10 cellular contexts compared by ENCODE assay signal in the genomic region with DNA sequence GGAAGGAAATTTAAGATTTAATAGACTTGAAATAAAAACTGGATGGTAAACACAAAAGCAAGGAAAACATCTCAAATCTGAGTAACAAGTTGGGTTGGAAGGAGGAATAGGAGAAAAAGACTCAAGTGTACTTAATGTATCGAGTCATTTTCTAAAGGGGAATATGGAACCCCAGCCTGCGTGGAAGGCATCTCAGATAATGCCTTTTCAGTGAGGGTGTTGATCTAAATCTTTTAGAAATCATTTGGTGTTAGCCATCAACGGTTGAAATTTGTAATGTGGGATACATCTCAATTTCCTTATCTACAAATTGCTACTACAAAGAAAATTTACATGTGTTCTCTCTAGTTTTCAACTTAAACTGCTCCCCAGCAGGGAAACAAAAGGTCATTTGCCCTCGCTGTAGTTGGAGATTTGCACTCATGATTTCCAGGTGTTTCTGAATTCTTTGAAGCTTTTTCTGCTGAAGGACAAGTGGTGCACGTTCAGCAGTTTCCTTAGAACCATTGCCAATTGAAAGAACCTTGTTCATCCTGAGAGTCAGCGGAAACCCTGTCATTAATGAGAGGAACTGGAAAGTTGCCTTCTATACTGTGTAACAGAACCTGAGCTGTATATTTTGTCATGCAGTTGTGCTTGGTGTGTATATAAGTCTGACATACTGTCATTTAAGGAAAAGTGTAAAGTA. TPM values are rescaled to one million over a fixed set of nuclear protein-coding genes. Genes with fewer than 3 reads are reported as not detected.
DNase-seq lines count a peak whose midpoint lies in the region; ATAC-seq and TF ChIP-seq lines count a peak whose summit lies in the region.
"Had no signal": no experiment of that assay in that cellular context is flagged by ENCODE, and none has a peak within 500 bp of the region (broad histone marks: within the 10 kb centered on the region; RNA-seq: fewer than 3 reads in every experiment).

No MANE protein-coding gene starts in this region.

- peaks cover 34% of the 10 kb centered on the region for H3K4me1 ChIP-seq in CD4-positive, alpha-beta memory T cell (ENCODE audit: insufficient read depth, low read length)

- peaks cover 20 to 46% (median 32%) of the 10 kb centered on the region in 4 donors for H3K4me1 Mint-ChIP-seq in CD4-positive, alpha-beta memory T cell
- peaks cover 34 to 35% of the 10 kb centered on the region in 2 donors for H3K4me1 Mint-ChIP-seq in natural killer cell

- H3K27ac Mint-ChIP-seq in CD4-positive, alpha-beta memory T cell = peak overlapping the region in 6 of 7 donors; percentile 42 to 99 (median 96)
- H3K27ac Mint-ChIP-seq in natural killer cell = peak overlapping the region; percentile 81 to 86

- no peak for ATAC-seq in natural killer cell

- intact Hi-C loops in CD4-positive, alpha-beta memory T cell (cut with micrococcal nuclease) = no loop called here
- intact Hi-C loops in natural killer cell (cut with micrococcal nuclease) = loop anchor here (2.0 kb wide), 1 partner anchor 55 kb away; no protein-coding TSS in a partner anchor

- H3K36me3 ChIP-seq in CD4-positive, alpha-beta memory T cell (ENCODE audit: insufficient read depth, low read length) = peaks cover 50% of the 10 kb centered on the region

- no peaks in the 10 kb centered on the region for H3K27me3 Mint-ChIP-seq in CD4-positive, alpha-beta memory T cell
- H3K27me3 Mint-ChIP-seq in natural killer cell (ENCODE audit: low read depth in 2 of 2) = no peaks in the 10 kb centered on the region

- peaks cover 40 to 62% of the 10 kb centered on the region in 2 donors for H3K36me3 Mint-ChIP-seq in CD4-positive, alpha-beta memory T cell
- H3K36me3 Mint-ChIP-seq in natural killer cell = peaks cover 25% of the 10 kb centered on the region

- CTCF ChIA-PET in CD4-positive, alpha-beta memory T cell (lab: Charles Lee; ENCODE audit: partially characterized antibody) = interaction anchor here (1.2 to 2.4 kb wide), 2 partner anchors 54 to 133 kb away, joined by 3 to 6 read pairs; a partner anchor contains a TSS

- no peaks in the 10 kb centered on the region for H3K9me3 ChIP-seq in CD4-positive, alpha-beta memory T cell (ENCODE audit: control insufficient read depth in 1 of 2, low read length in 2 of 2)

- TF ChIP-seq CTCF in LNCaP clone FGC (IDR thresholded peaks at IDR 0.05; ENCODE audit: control insufficient read depth, extremely low read depth, insufficient read depth) (no peak), cardiac fibroblast (IDR thresholded peaks at IDR 0.05; ENCODE audit: low read depth, low read length) (no peak), natural killer cell (IDR thresholded peaks at IDR 0.05) (no peak)

- H3K27me3 ChIP-seq in CD4-positive, alpha-beta memory T cell (ENCODE audit: insufficient read depth, low read length) = no peaks in the 10 kb centered on the region

- H3K27ac ChIP-seq in CD4-positive, alpha-beta memory T cell (ENCODE audit: low read depth, low read length) = peak overlapping the region; percentile 95

- POLR2A ChIA-PET in CD4-positive, alpha-beta memory T cell (lab: Charles Lee; ENCODE audit: partially characterized antibody) = interaction anchor here (0.5 to 4.3 kb wide), 13 partner anchors 9 to 186 kb away, joined by 3 to 43 read pairs (median 5); a partner anchor contains a TSS

- H3K9me3 Mint-ChIP-seq in CD4-positive, alpha-beta memory T cell = no peaks in the 10 kb centered on the region
- H3K9me3 Mint-ChIP-seq in natural killer cell = no peaks in the 10 kb centered on the region

- no peak overlapping the region for H3K4me3 ChIP-seq in CD4-positive, alpha-beta memory T cell (ENCODE audit: low read length in 2 of 2)
- H3K4me3 ChIP-seq in LNCaP clone FGC (ENCODE audit: low read depth, low read length) (peak overlapping the region; percentile 72), cardiac fibroblast (replicated peaks in 1 of 2; ENCODE audit: low read depth in 2 of 2, low read length in 2 of 2) (peak overlapping the region; percentile 4 to 84)

- H3K4me3 Mint-ChIP-seq in CD4-positive, alpha-beta memory T cell = peak overlapping the region; percentile 41 to 100 (median 98)
- H3K4me3 Mint-ChIP-seq in natural killer cell = peak overlapping the region; percentile 88

- DNase-seq in CD4-positive, alpha-beta memory T cell = peak in 1 of 5 donors; percentile 36
- DNase-seq in LNCaP clone FGC (ENCODE audit: low read depth) (no peak), cardiac fibroblast (ENCODE audit: low read depth in 2 of 2) (no peak), natural killer cell (no peak), A172 (ENCODE audit: low spot score) (no peak), OCI-M2 (lab: John Stamatoyannopoulos, UW; ENCODE audit: unreplicated experiment) (no peak), NCI-H524 treated with DMSO at 0.1 percent for 48 hours (lab: John Stamatoyannopoulos, UW) (no peak), DMS 273 treated with DMSO at 0.1 percent for 48 hours (lab: John Stamatoyannopoulos, UW) (no peak)
- DNase-seq: NCI-H748 treated with DMSO at 0.1 percent for 48 hours, posterior cingulate gyrus had no signal

RNA-seq across cellular contexts. Expression of a gene that starts 2.2 kb away (rescaled TPM):
- 100 to 1,000 TPM; 848 to 858 TPM for total RNA-seq in CD4-positive, alpha-beta memory T cell
- polyA plus RNA-seq in CD4-positive, alpha-beta memory T cell = 100 to 1,000 TPM in 1 of 2 donors, 10 to 100 TPM in 1; 88.0 to 118 TPM
- total RNA-seq in natural killer cell = 1,000 to 10,000 TPM in 1 of 3 donors, 100 to 1,000 TPM in 2; 910 to 1,083 (median 943) TPM
- 107 and 137 TPM in 2 replicates for total RNA-seq in A172 (2014; rRNA removed; shearing (Covaris generic))

RNA-seq across cellular contexts. Expression of a gene that starts 12.6 kb away (rescaled TPM):
- 100 to 1,000 TPM; 242 to 247 TPM for total RNA-seq in CD4-positive, alpha-beta memory T cell
- 100 to 1,000 TPM; 545 to 843 TPM for polyA plus RNA-seq in CD4-positive, alpha-beta memory T cell
- 100 to 1,000 TPM; 214 to 233 (median 231) TPM for total RNA-seq in natural killer cell
- total RNA-seq in A172 (2014; rRNA removed; shearing (Covaris generic)) = 75.2 and 180 TPM in 2 replicates

RNA-seq across cellular contexts. Expression of a gene that starts 30.4 kb away (rescaled TPM):
- total RNA-seq in CD4-positive, alpha-beta memory T cell = not detected
- polyA plus RNA-seq in CD4-positive, alpha-beta memory T cell = not detected
- not detected for total RNA-seq in natural killer cell
- 0.57 TPM in 1 of 2 replicates, not detected in the other for total RNA-seq in A172 (2014; rRNA removed; shearing (Covaris generic))

RNA-seq across cellular contexts. Expression of a gene that starts 45.2 kb away (rescaled TPM):
- total RNA-seq in CD4-positive, alpha-beta memory T cell = 10 to 100 TPM; 25.0 to 28.2 TPM
- 1 to 10 TPM; 3.1 to 8.5 TPM for polyA plus RNA-seq in CD4-positive, alpha-beta memory T cell
- 10 to 100 TPM; 15.3 to 21.8 (median 21.8) TPM for total RNA-seq in natural killer cell
- total RNA-seq in A172 (2014; rRNA removed; shearing (Covaris generic)) = 14.0 and 14.7 TPM in 2 replicates

RNA-seq across cellular contexts. Expression of a gene that starts 47.0 kb away (rescaled TPM):
- 10 to 100 TPM; 26.9 to 37.0 TPM for total RNA-seq in CD4-positive, alpha-beta memory T cell
- polyA plus RNA-seq in CD4-positive, alpha-beta memory T cell = 10 to 100 TPM; 24.5 to 33.1 TPM
- 10 to 100 TPM; 23.8 to 35.1 (median 33.7) TPM for total RNA-seq in natural killer cell
- total RNA-seq in A172 (2014; rRNA removed; shearing (Covaris generic)) = 53.2 and 60.0 TPM in 2 replicates

Comparison
In these comparisons a context has a peak if more than half of its experiments do, and no peak if none do; other contexts are left out.
1. H3K4me3 ChIP-seq: peak in LNCaP clone FGC (single experiment) and cardiac fibroblast (2 of 2); none in CD4-positive, alpha-beta memory T cell (0 of 2).